In the genomic region with DNA sequence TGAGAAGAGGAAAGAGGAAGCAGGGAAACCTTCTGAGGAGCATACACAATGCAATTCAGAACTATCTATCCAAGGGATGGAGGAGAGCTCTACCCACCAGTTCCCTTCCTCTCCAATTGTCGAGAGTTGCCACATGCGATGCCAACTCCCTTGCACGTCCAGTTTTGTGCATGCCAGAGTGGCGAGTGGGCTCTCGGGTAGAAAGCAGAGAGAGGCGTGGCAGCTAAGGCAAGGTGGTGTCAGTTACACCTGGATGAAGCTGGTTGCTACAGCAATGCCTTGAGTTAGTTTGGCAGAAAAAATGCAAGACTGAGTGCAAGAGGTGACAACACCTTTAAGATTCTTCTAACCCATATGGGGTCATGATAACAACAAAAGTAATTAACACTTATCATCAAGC, we compare ENCODE assay signal across 21 cellular contexts.
DNase-seq lines count a peak whose midpoint lies in the region; ATAC-seq and TF ChIP-seq lines count a peak whose summit lies in the region.
"Had no signal": no experiment of that assay in that cellular context is flagged by ENCODE, and none has a peak within 500 bp of the region (broad histone marks: within the 10 kb centered on the region; RNA-seq: fewer than 3 reads in every experiment).

No MANE protein-coding gene starts in this region.

- TF ChIP-seq CTCF in MCF 10A (IDR thresholded peaks at IDR 0.05; ENCODE audit: unreplicated experiment) (no peak), breast epithelium (IDR thresholded peaks at IDR 0.05) (no peak), epithelial cell of esophagus (IDR thresholded peaks at IDR 0.05; ENCODE audit: insufficient read depth, low read depth, low read length, missing control alignments) (no peak), left lung (IDR thresholded peaks at IDR 0.05) (no peak)

- no TSS peak for BruUV-seq in MCF 10A (replicated peaks; lab: Mats Ljungman, UMichigan)

- POLR2A ChIA-PET in MCF 10A (lab: Yijun Ruan, JAX) = no interaction called here

- peaks cover 14% of the 10 kb centered on the region for H3K27me3 Mint-ChIP-seq in MCF 10A (ENCODE audit: insufficient read depth, unreplicated experiment)
- H3K27me3 Mint-ChIP-seq: IgD-negative memory B cell had no signal

- no peaks in the 10 kb centered on the region for H3K9me3 Mint-ChIP-seq in MCF 10A (ENCODE audit: unreplicated experiment)
- H3K9me3 Mint-ChIP-seq: IgD-negative memory B cell had no signal

- no peak overlapping the region for H3K27ac Mint-ChIP-seq in MCF 10A (ENCODE audit: low read depth, unreplicated experiment)
- H3K27ac Mint-ChIP-seq: IgD-negative memory B cell had no signal

- DNase-seq in MCF 10A (ENCODE audit: unreplicated experiment) (peak; percentile 2), breast epithelium (ENCODE audit: low spot score in 2 of 2) (no peak), epithelial cell of esophagus (ENCODE audit: low read depth) (peak; percentile 40), left lung (no peak), NCI-H2107 (lab: John Stamatoyannopoulos, UW) (no peak)
- DNase-seq in activated CD4-positive, alpha-beta T cell treated with anti-CD3 and anti-CD28 coated beads, Interleukin-2, amount 50 U/mL, for 1 hour = no peak
- DNase-seq: GDM1, HCEC 1CT, NCI-H1048, NCI-H1694 treated with DMSO at 0.1 percent for 48 hours, NCI-H2081, NCI-H446, NCI-H524 treated with DMSO at 0.1 percent for 48 hours, NCI-H774, SJCRH30 had no signal

- H3K4me1 Mint-ChIP-seq in MCF 10A (ENCODE audit: insufficient read depth, unreplicated experiment) = no peaks in the 10 kb centered on the region
- H3K4me1 Mint-ChIP-seq: IgD-negative memory B cell had no signal

- H3K27ac ChIP-seq in breast epithelium = no peak overlapping the region
- H3K27ac ChIP-seq in left lung = no peak overlapping the region
- H3K27ac ChIP-seq: HL-60, KMS-11, SJCRH30 had no signal

- H3K4me1 ChIP-seq in breast epithelium (no peaks in the 10 kb centered on the region), left lung (no peaks in the 10 kb centered on the region)
- H3K4me1 ChIP-seq: SJCRH30 had no signal

- no peak for TF ChIP-seq POLR2A in breast epithelium (IDR thresholded peaks at IDR 0.05)

- H3K9me3 ChIP-seq in breast epithelium (no peaks in the 10 kb centered on the region), left lung (no peaks in the 10 kb centered on the region)
- H3K9me3 ChIP-seq: SJCRH30 had no signal

- CTCF ChIA-PET in MCF 10A (lab: Yijun Ruan, JAX) = interaction anchor here (0.9 to 1.0 kb wide), 2 partner anchors 17 to 111 kb away, joined by 3 to 6 read pairs; no protein-coding TSS in a partner anchor

- H3K4me3 ChIP-seq in breast epithelium = no peak overlapping the region
- no peak overlapping the region for H3K4me3 ChIP-seq in epithelial cell of esophagus (ENCODE audit: low read length)
- no peak overlapping the region for H3K4me3 ChIP-seq in left lung
- H3K4me3 ChIP-seq: SJCRH30 had no signal

- H3K36me3 Mint-ChIP-seq in MCF 10A (ENCODE audit: insufficient read depth, unreplicated experiment) = no peaks in the 10 kb centered on the region
- H3K36me3 Mint-ChIP-seq: IgD-negative memory B cell had no signal

- no peak overlapping the region for H3K4me3 Mint-ChIP-seq in MCF 10A (ENCODE audit: unreplicated experiment)
- H3K4me3 Mint-ChIP-seq: IgD-negative memory B cell had no signal

- peak; percentile 16 for ATAC-seq in left lung
- no peak for ATAC-seq in HG03045 (IDR thresholded peaks at IDR 0.05; ENCODE audit: unreplicated experiment)
- ATAC-seq in HG03469 (IDR thresholded peaks at IDR 0.05; ENCODE audit: unreplicated experiment) = no peak
- ATAC-seq: Right ventricle myocardium inferior had no signal

- intact Hi-C loops in MCF 10A (cut with micrococcal nuclease) (no loop called here), breast epithelium (cut with DNase I; ENCODE audit: low total_unique reads) (no loop called here), left lung (cut with DNase I) (no loop called here)

- H3K36me3 ChIP-seq in breast epithelium (no peaks in the 10 kb centered on the region), left lung (no peaks in the 10 kb centered on the region)
- H3K36me3 ChIP-seq: SJCRH30 had no signal

- H3K27me3 ChIP-seq in breast epithelium = no peaks in the 10 kb centered on the region
- no peaks in the 10 kb centered on the region for H3K27me3 ChIP-seq in left lung
- H3K27me3 ChIP-seq: SJCRH30 had no signal

Comparison
In these comparisons a context has a peak if more than half of its experiments do, and no peak if none do; other contexts are left out.
1. DNase-seq: peak in MCF 10A (single experiment) and epithelial cell of esophagus (single experiment); none in breast epithelium (0 of 2), left lung (0 of 2), NCI-H2107 (single experiment) and activated CD4-positive, alpha-beta T cell treated with anti-CD3 and anti-CD28 coated beads, Interleukin-2, amount 50 U/mL, for 1 hour (single experiment).